8 cellular contexts compared by ENCODE assay signal in the genomic region with DNA sequence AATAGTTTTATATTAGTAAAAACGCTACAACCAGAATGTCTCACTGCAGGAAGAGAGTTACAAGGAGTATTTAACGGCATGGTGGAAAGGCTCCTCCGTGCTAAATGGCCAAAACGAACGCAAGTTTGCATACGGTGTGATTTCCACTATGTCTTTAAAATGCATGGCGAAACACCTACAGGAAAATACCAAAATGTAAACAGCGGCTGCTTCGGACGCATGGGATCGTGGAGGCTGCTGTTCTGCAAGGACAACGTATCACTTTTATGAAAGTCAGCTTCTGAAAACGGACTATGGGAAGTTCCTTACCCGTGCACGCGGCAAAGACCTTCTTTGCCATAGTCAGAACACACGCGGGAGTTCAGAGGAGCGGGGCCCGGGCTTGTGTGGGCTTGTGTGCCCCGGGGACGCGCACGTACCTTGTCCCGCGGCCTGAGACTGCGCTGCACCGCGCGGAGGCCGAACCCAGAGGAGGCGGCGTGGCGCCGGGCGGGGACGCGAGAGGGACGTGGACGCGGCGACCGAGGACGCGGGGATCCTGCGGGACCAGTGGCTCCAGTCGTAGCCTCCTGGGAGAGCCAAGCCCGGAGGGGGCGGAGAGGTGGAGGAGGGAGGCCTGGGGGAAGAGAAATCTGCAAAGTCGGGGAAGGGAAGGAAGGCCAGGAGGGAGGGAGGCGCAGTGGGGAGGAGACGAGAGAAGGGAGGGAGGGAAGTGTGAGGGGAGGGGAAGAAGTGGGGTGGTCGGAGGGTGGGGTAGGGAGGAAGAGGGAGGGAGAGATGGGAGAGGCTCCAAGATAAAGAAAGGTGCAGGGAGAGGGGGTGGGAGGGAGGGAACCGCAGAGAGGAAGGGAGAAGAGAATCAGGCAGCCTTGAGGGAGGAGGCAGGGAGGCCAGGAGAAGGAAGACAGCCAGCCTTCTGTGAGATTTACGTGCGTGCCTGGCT. TPM values are rescaled to one million over a fixed set of nuclear protein-coding genes. Genes with fewer than 3 reads are reported as not detected.
DNase-seq lines count a peak whose midpoint lies in the region; ATAC-seq, FAIRE-seq and TF ChIP-seq lines count a peak whose summit lies in the region.

A gene (minus strand): TSS at position 697 of the 943 bp plus-strand sequence. CDS start 17,140 bp downstream, outside the sequence.

- H3K27me3 ChIP-seq in suprapubic skin, result no peaks in the 10 kb centered on the region

- H3K9me3 Mint-ChIP-seq in activated CD4-positive, alpha-beta memory T cell treated with anti-CD3 and anti-CD28 coated beads for 36 hours, result no peaks in the 10 kb centered on the region

- no peaks in the 10 kb centered on the region for H3K36me3 ChIP-seq in suprapubic skin

- H3K27ac ChIP-seq in 22Rv1, result peak within 1 kb of the TSS; percentile 91
- peak within 1 kb of the TSS; percentile 51 for H3K27ac ChIP-seq in epithelial cell of prostate
- peak within 1 kb of the TSS; percentile 71 for H3K27ac ChIP-seq in suprapubic skin

- H3K4me1 ChIP-seq in suprapubic skin, result peaks cover 24% of the 10 kb centered on the region

- TF ChIP-seq CTCF in 22Rv1 (IDR thresholded peaks at IDR 0.05) (no peak), suprapubic skin (IDR thresholded peaks at IDR 0.05) (no peak)

- intact Hi-C loops in activated CD4-positive, alpha-beta memory T cell treated with anti-CD3 and anti-CD28 coated beads for 36 hours (cut with micrococcal nuclease), result no loop called here

- ATAC-seq in HG02678 (IDR thresholded peaks at IDR 0.05; ENCODE audit: unreplicated experiment), result peak; percentile 74

- H3K4me3 Mint-ChIP-seq in activated CD4-positive, alpha-beta memory T cell treated with anti-CD3 and anti-CD28 coated beads for 36 hours, result peak within 1 kb of the TSS; percentile 67

- no peaks in the 10 kb centered on the region for H3K9me3 ChIP-seq in suprapubic skin

- no peak within 1 kb of the TSS for H3K27ac Mint-ChIP-seq in activated CD4-positive, alpha-beta memory T cell treated with anti-CD3 and anti-CD28 coated beads for 36 hours

- WGBS in suprapubic skin, result 4% methylated on average over 56 of the region's 56 CpGs

- DNase-seq in GM12892 (ENCODE audit: insufficient read length) (peak; percentile 56), NCI-H1694 treated with DMSO at 0.1 percent for 48 hours (lab: John Stamatoyannopoulos, UW) (peak; percentile 58), epithelial cell of prostate (ENCODE audit: low read depth, low spot score) (no peak), midbrain (lab: John Stamatoyannopoulos, UW) (peak; percentile 32), suprapubic skin (ENCODE audit: low spot score in 2 of 2) (peak in 1 of 2 donors; percentile 71)
- DNase-seq in activated CD4-positive, alpha-beta memory T cell treated with anti-CD3 and anti-CD28 coated beads for 36 hours, result peak; percentile 29

- no peak for FAIRE-seq in GM12892 (lab: Jason Lieb, UNC)

- H3K27me3 Mint-ChIP-seq in activated CD4-positive, alpha-beta memory T cell treated with anti-CD3 and anti-CD28 coated beads for 36 hours, result peaks cover 14% of the 10 kb centered on the region

- TF ChIP-seq EP300 in suprapubic skin (IDR thresholded peaks at IDR 0.05), result no peak

- CTCF ChIA-PET in activated CD4-positive, alpha-beta memory T cell treated with anti-CD3 and anti-CD28 coated beads for 36 hours (lab: Charles Lee), result interaction anchor here (1.4 kb wide), 1 partner anchor 24 kb away, joined by 6 read pairs; no protein-coding TSS in a partner anchor

- POLR2A ChIA-PET in activated CD4-positive, alpha-beta memory T cell treated with anti-CD3 and anti-CD28 coated beads for 36 hours (lab: Charles Lee), result no interaction called here

- H3K4me3 ChIP-seq in suprapubic skin, result peak within 1 kb of the TSS; percentile 58

- no peaks in the 10 kb centered on the region for H3K36me3 Mint-ChIP-seq in activated CD4-positive, alpha-beta memory T cell treated with anti-CD3 and anti-CD28 coated beads for 36 hours

- no peak for TF ChIP-seq POLR2A in GM12892 (IDR thresholded peaks at IDR 0.05; ENCODE audit: low read depth, low read length)
- TF ChIP-seq POLR2A in suprapubic skin (IDR thresholded peaks at IDR 0.05), result no peak

- peaks cover 14% of the 10 kb centered on the region for H3K4me1 Mint-ChIP-seq in activated CD4-positive, alpha-beta memory T cell treated with anti-CD3 and anti-CD28 coated beads for 36 hours (ENCODE audit: low read depth)

RNA-seq across cellular contexts. Expression of the gene that starts here (rescaled TPM):
- polyA plus RNA-seq in GM12892 (2012; ENCODE audit: missing spikeins), result 12.1 TPM
- 1 to 10 TPM; 1.2 to 1.3 TPM for total RNA-seq in activated CD4-positive, alpha-beta memory T cell treated with anti-CD3 and anti-CD28 coated beads for 36 hours
- 1 to 10 TPM in 3 of 4 donors, under 1 TPM in 1; 0.93 to 4.8 (median 2.7) TPM for total RNA-seq in suprapubic skin
